ENCODE assay signal across 8 cellular contexts in the genomic region with DNA sequence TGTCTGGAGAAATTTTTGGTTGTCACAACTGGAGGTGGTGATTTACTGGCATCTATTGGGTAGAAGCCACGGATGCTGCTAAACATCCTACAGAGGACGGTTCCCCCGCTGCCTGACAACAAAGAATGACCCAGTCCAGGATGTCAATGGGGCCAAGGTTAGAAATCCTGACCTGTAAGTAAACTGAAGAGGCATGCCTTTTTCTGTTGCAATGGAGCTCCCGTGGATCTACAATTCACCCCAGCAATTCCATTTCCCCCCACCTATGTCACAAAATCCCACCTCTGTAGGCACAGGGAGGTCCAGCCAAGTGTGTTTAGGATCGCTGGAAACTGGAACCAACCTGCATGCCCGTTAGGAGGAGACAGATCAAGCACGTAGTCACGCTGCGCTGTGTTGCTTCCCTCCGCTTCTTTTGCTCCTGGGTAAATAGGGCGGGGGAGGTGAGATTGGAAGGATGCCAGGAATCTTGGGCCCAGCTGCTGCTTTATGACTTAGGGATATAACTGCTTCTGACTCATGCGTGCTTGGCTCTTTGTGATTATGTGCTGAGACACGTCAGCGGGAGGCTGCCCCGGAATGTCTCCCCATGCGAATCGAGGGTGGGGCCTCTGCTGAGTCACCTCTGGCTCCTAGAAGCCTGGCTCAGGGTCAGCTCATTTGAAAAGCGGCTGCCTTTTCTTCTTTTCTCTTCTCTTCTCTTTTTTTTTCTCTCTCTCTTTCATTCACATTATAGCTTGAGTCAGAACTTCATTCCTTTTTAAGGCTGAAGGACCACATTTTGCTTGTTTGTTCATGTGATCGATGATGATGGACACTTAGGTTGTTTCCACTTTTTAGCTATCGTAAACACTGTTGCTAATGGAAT. TPM values are rescaled to one million over a fixed set of nuclear protein-coding genes. Genes with fewer than 3 reads are reported as not detected.
DNase-seq lines count a peak whose midpoint lies in the region; ATAC-seq and TF ChIP-seq lines count a peak whose summit lies in the region.

No MANE protein-coding gene starts in this region.

- peak overlapping the region; percentile 85 for H2AFZ ChIP-seq in GM23338
- H2AFZ ChIP-seq in neuron (ENCODE audit: low read depth, low read length) = peak overlapping the region; percentile 7

- H3K36me3 ChIP-seq in GM23338 (ENCODE audit: insufficient read depth) (no peaks in the 10 kb centered on the region; the same call in 1 of the 2 replicates), MG63 (no peaks in the 10 kb centered on the region), neuron (ENCODE audit: insufficient read depth, low read length) (no peaks in the 10 kb centered on the region), stomach smooth muscle (ENCODE audit: control insufficient read depth in 2 of 2, insufficient read depth in 2 of 2, low read length in 2 of 2) (no peaks in the 10 kb centered on the region)

- H3K79me2 ChIP-seq in GM23338 (replicated peaks; ENCODE audit: insufficient read depth) = no peaks in the 10 kb centered on the region

- H3K27me3 ChIP-seq in GM23338 (ENCODE audit: insufficient read depth) = no peaks in the 10 kb centered on the region
- H3K27me3 ChIP-seq in MG63 = no peaks in the 10 kb centered on the region
- no peaks in the 10 kb centered on the region for H3K27me3 ChIP-seq in neuron (ENCODE audit: insufficient read depth, low read length)
- no peaks in the 10 kb centered on the region for H3K27me3 ChIP-seq in stomach smooth muscle (ENCODE audit: control insufficient read depth in 1 of 2, insufficient read depth in 2 of 2, low read length in 2 of 2)

- H4K20me1 ChIP-seq in GM23338 (replicated peaks; ENCODE audit: insufficient read depth) = no peaks in the 10 kb centered on the region

- H3K4me3 Mint-ChIP-seq in GM23338 = peak overlapping the region; percentile 72

- no peaks in the 10 kb centered on the region for H3K9me2 ChIP-seq in GM23338 (ENCODE audit: insufficient read depth)

- H3K27ac ChIP-seq in GM23338 (ENCODE audit: low read depth) = peak overlapping the region; percentile 92
- peak overlapping the region; percentile 94 for H3K27ac ChIP-seq in stomach smooth muscle (ENCODE audit: low read length)

- H3K4me1 ChIP-seq in GM23338 (ENCODE audit: insufficient read depth) = peaks cover 17% of the 10 kb centered on the region
- H3K4me1 ChIP-seq in neuron (ENCODE audit: insufficient read depth, low read length) = peaks cover 15% of the 10 kb centered on the region
- peaks cover 26% of the 10 kb centered on the region for H3K4me1 ChIP-seq in stomach smooth muscle (ENCODE audit: control insufficient read depth, insufficient read depth, low read length)

- no peaks in the 10 kb centered on the region for H3K9me3 ChIP-seq in MG63
- H3K9me3 ChIP-seq in neuron (ENCODE audit: low read length) = no peaks in the 10 kb centered on the region
- H3K9me3 ChIP-seq in stomach smooth muscle (ENCODE audit: control insufficient read depth in 2 of 2, low read length in 2 of 2) = no peaks in the 10 kb centered on the region

- peak overlapping the region; percentile 98 for H3K27ac Mint-ChIP-seq in GM23338

- peak; percentile 87 for ATAC-seq in GM23338

- H3K27me3 Mint-ChIP-seq in GM23338 (ENCODE audit: insufficient read depth, low read depth, poor library complexity) = peaks cover 16% of the 10 kb centered on the region

- DNase-seq in DMS79 (lab: John Stamatoyannopoulos, UW) = peak; percentile 96
- peak; percentile 97 for DNase-seq in GM23338 (ENCODE audit: low spot score)
- peak; percentile 99 for DNase-seq in MG63
- DNase-seq in SHP77 treated with DMSO at 0.1 percent for 48 hours (lab: John Stamatoyannopoulos, UW) = peak; percentile 99
- DNase-seq in activated naive CD4-positive, alpha-beta T cell (lab: John Stamatoyannopoulos, UW) = peak; percentile 37 to 71 (median 44)
- DNase-seq in foreskin melanocyte = peak; percentile 98

- peak overlapping the region; percentile 73 for H3K4me2 ChIP-seq in GM23338

- peaks cover 28% of the 10 kb centered on the region for H3K4me1 Mint-ChIP-seq in GM23338

- 0 out of 2 replicates have a peak, but pooled peaks cover 3% of the 10 kb centered on the region for H3F3A ChIP-seq in GM23338 (replicated peaks; ENCODE audit: low read depth)

- H3K4me3 ChIP-seq in GM23338 (peak overlapping the region; percentile 49), MG63 (peak overlapping the region; percentile 37), neuron (ENCODE audit: low read length) (peak overlapping the region; percentile 27), stomach smooth muscle (ENCODE audit: low read length in 2 of 2) (peak overlapping the region; percentile 66 to 70)

- H3K9me3 Mint-ChIP-seq in GM23338 = peaks cover 4% of the 10 kb centered on the region; the same call in 2 of the 3 replicates

- TF ChIP-seq CTCF in GM23338 (conservative IDR thresholded peaks at IDR 0.05; ENCODE audit: low read depth in 2 of 2) = no peak

- no peaks in the 10 kb centered on the region for H3K36me3 Mint-ChIP-seq in GM23338 (ENCODE audit: low read depth)

- peak overlapping the region; percentile 63 to 85 for H3K9ac ChIP-seq in stomach smooth muscle (ENCODE audit: low read length in 2 of 2)

TF ChIP-seq in GM23338, 12 proteins besides CTCF, POLR2A, EP300 and RAD21:
- TF ChIP-seq, protein P1, sequence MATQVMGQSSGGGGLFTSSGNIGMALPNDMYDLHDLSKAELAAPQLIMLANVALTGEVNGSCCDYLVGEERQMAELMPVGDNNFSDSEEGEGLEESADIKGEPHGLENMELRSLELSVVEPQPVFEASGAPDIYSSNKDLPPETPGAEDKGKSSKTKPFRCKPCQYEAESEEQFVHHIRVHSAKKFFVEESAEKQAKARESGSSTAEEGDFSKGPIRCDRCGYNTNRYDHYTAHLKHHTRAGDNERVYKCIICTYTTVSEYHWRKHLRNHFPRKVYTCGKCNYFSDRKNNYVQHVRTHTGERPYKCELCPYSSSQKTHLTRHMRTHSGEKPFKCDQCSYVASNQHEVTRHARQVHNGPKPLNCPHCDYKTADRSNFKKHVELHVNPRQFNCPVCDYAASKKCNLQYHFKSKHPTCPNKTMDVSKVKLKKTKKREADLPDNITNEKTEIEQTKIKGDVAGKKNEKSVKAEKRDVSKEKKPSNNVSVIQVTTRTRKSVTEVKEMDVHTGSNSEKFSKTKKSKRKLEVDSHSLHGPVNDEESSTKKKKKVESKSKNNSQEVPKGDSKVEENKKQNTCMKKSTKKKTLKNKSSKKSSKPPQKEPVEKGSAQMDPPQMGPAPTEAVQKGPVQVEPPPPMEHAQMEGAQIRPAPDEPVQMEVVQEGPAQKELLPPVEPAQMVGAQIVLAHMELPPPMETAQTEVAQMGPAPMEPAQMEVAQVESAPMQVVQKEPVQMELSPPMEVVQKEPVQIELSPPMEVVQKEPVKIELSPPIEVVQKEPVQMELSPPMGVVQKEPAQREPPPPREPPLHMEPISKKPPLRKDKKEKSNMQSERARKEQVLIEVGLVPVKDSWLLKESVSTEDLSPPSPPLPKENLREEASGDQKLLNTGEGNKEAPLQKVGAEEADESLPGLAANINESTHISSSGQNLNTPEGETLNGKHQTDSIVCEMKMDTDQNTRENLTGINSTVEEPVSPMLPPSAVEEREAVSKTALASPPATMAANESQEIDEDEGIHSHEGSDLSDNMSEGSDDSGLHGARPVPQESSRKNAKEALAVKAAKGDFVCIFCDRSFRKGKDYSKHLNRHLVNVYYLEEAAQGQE (IDR thresholded peaks at IDR 0.05; ENCODE audit: unreplicated experiment) = no peak
- TF ChIP-seq POLR2AphosphoS5 (IDR thresholded peaks at IDR 0.05; ENCODE audit: low read depth) (peak; percentile 46; the same call in 1 of the 2 replicates), CREB1 (CRISPR knock-in tag; IDR thresholded peaks at IDR 0.05; ENCODE audit: low read depth) (peak; percentile 81), EZH2 (IDR thresholded peaks at IDR 0.05; ENCODE audit: low read depth, unreplicated experiment) (no peak)
- TF ChIP-seq, protein P2, sequence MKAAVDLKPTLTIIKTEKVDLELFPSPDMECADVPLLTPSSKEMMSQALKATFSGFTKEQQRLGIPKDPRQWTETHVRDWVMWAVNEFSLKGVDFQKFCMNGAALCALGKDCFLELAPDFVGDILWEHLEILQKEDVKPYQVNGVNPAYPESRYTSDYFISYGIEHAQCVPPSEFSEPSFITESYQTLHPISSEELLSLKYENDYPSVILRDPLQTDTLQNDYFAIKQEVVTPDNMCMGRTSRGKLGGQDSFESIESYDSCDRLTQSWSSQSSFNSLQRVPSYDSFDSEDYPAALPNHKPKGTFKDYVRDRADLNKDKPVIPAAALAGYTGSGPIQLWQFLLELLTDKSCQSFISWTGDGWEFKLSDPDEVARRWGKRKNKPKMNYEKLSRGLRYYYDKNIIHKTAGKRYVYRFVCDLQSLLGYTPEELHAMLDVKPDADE (IDR thresholded peaks at IDR 0.05) = 0 out of 2 replicates have a peak, but pooled peaks have one; percentile 25
TF ChIP-seq in GM23338: peak in this region for 3.

RNA-seq across cellular contexts. Expression of gene PEDS1, which starts 12.4 kb away (rescaled TPM):
- total RNA-seq in GM23338 (2014; rRNA removed; shearing (Covaris generic)) = 33.0 and 43.6 TPM in 2 replicates
- 31.6 and 34.5 TPM in 2 replicates for polyA plus RNA-seq in GM23338 (2016; fragmentation: Nextera tagmentation; extraction: Ambion mirVana)
- total RNA-seq in MG63 (2014; rRNA removed; shearing (Covaris generic); ENCODE audit: low replicate concordance) = 18.2 and 31.6 TPM in 2 replicates

RNA-seq across cellular contexts. Expression of gene CEBPB, which starts 24.7 kb away (rescaled TPM):
- total RNA-seq in GM23338 (2014; rRNA removed; shearing (Covaris generic)) = 20.5 and 25.4 TPM in 2 replicates
- polyA plus RNA-seq in GM23338 (2016; fragmentation: Nextera tagmentation; extraction: Ambion mirVana) = 20.6 and 23.7 TPM in 2 replicates
- total RNA-seq in MG63 (2014; rRNA removed; shearing (Covaris generic); ENCODE audit: low replicate concordance) = 22.5 and 46.5 TPM in 2 replicates

RNA-seq across cellular contexts. Expression of gene UBE2V1, which starts 53.0 kb away (rescaled TPM):
- 85.7 and 105 TPM in 2 replicates for total RNA-seq in GM23338 (2014; rRNA removed; shearing (Covaris generic))
- 293 and 302 TPM in 2 replicates for polyA plus RNA-seq in GM23338 (2016; fragmentation: Nextera tagmentation; extraction: Ambion mirVana)
- total RNA-seq in MG63 (2014; rRNA removed; shearing (Covaris generic); ENCODE audit: low replicate concordance) = 23.3 and 29.6 TPM in 2 replicates

Comparison
In these comparisons a context has a peak if more than half of its experiments do, and no peak if none do; other contexts are left out.
1. Peak in every context shown above with its lines: DNase-seq, ATAC-seq, H3K4me3 ChIP-seq and H3K27ac ChIP-seq.
2. DNase-seq: peak in every context shown above with its lines; median percentile 99 in MG63; 99 in SHP77 treated with DMSO at 0.1 percent for 48 hours; 98 in foreskin melanocyte; 97 in GM23338; 96 in DMS79; 44 in activated naive CD4-positive, alpha-beta T cell.